In the genomic region with DNA sequence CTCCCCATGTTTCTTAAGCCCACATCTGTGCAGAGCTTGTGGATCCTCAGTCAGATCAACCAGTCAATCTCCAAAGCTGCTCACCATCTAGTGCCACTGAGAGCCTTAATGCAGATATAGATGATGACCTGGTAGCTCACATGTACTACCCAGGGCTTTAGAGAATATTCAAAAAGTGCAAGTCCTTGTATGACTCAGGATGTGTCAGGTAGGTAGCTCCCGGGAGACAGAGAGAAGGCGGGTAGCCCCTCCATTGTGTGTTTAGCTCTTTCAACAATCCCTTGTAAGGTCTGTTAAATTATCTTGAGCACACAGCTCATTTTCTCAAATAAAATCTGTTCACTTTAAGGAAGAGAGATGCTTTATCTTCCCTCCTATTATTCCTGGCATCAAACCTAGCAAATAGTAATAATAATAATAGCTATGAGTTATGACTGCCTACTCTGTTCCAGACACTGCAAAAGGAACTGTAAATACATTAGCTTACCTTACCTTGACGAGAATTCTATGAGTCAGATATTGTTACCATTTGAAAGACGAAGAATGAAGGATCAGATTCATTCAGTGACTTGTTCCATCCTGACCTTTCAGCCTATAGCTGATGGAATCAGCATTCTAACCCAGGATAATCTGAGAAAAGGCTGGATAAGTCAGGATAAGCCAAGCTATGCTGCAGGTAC, we compare ENCODE assay signal across 10 cellular contexts. TPM values are rescaled to one million over a fixed set of nuclear protein-coding genes. Genes with fewer than 3 reads are reported as not detected.
DNase-seq lines count a peak whose midpoint lies in the region; ATAC-seq, FAIRE-seq and TF ChIP-seq lines count a peak whose summit lies in the region.
"Had no signal": no experiment of that assay in that cellular context is flagged by ENCODE, and none has a peak within 500 bp of the region (broad histone marks: within the 10 kb centered on the region; RNA-seq: fewer than 3 reads in every experiment).

No MANE protein-coding gene starts in this region.

- H4K20me1 ChIP-seq in mammary epithelial cell (ENCODE audit: insufficient read depth, low read length): no peaks in the 10 kb centered on the region

- peak overlapping the region; percentile 29 for H3K27ac ChIP-seq in mammary epithelial cell (ENCODE audit: insufficient read depth, low read depth, low read length)
- H3K27ac ChIP-seq: uterus had no signal

- in situ Hi-C loops in mammary epithelial cell (cut with MboI; ENCODE audit: low sequenced_read_pairs in 2 of 2): no loop called here

- H3K9ac ChIP-seq in mammary epithelial cell (ENCODE audit: insufficient read depth, low read length): no peak overlapping the region

- peak; percentile 88 for FAIRE-seq in GM12891 (lab: Jason Lieb, UNC)

- CTCF ChIA-PET in mammary epithelial cell (lab: Charles Lee; ENCODE audit: low non-redundant PET): no interaction called here

- ATAC-seq in GM19397 (IDR thresholded peaks at IDR 0.05; ENCODE audit: unreplicated experiment) (peak; percentile 36), HG03135 (IDR thresholded peaks at IDR 0.05; ENCODE audit: unreplicated experiment) (peak; percentile 58)

- no peaks in the 10 kb centered on the region for H3K27me3 ChIP-seq in mammary epithelial cell (ENCODE audit: insufficient read depth, low read length)
- H3K27me3 ChIP-seq: uterus had no signal

- dilution Hi-C loops in mammary epithelial cell (cut with HindIII; ENCODE audit: low sequenced_read_pairs): no loop called here

- no peaks in the 10 kb centered on the region for H3K79me2 ChIP-seq in mammary epithelial cell (ENCODE audit: insufficient read depth, low read length)

- TF ChIP-seq CTCF in mammary epithelial cell (conservative IDR thresholded peaks at IDR 0.05 in 1 of 2, IDR thresholded peaks at IDR 0.05 in 1 of 2; ENCODE audit: extremely low read depth in 1 of 2, insufficient read depth in 1 of 2, low read depth in 1 of 2, low read length in 2 of 2): no peak

- intact Hi-C loops in mammary epithelial cell (cut with micrococcal nuclease): loop anchor here (5.0 kb wide), 1 partner anchor 386 kb away; no protein-coding TSS in a partner anchor

- H3K4me1 ChIP-seq in mammary epithelial cell (ENCODE audit: insufficient read depth, low read length): peaks cover 24% of the 10 kb centered on the region
- H3K4me1 ChIP-seq: uterus had no signal

- TF ChIP-seq POLR2A in GM12891 (IDR thresholded peaks at IDR 0.05; ENCODE audit: low read depth, low read length): peak; percentile 18; the same call in 1 of the 2 replicates

- no TSS peak for BruUV-seq in mammary epithelial cell (replicated peaks; lab: Mats Ljungman, UMichigan)

- H3K4me3 ChIP-seq in mammary epithelial cell (replicated peaks in 1 of 3; ENCODE audit: insufficient read depth in 1 of 3, low read depth in 2 of 3, low read length in 3 of 3): no peak overlapping the region
- H3K4me3 ChIP-seq: uterus had no signal

- WGBS in mammary epithelial cell (ENCODE audit: low coverage, missing lambda C conversion rate): 5% methylated on average over 4 of the region's 4 CpGs

- peak overlapping the region; percentile 38 for H2AFZ ChIP-seq in mammary epithelial cell (ENCODE audit: low read depth, low read length)

- DNase-seq in GM12891 (ENCODE audit: insufficient read length, low spot score) (peak; percentile 23), mammary epithelial cell (peak; percentile 81), NCI-H345 treated with DMSO at 0.1 percent for 48 hours (lab: John Stamatoyannopoulos, UW; ENCODE audit: unreplicated experiment) (no peak), A172 (ENCODE audit: low spot score) (no peak), LoVo (ENCODE audit: low spot score) (no peak), NCI-H1930 (lab: John Stamatoyannopoulos, UW) (no peak)
- DNase-seq: NCI-H187 treated with DMSO at 0.1 percent for 48 hours had no signal

- peak overlapping the region; percentile 48 for H3K4me2 ChIP-seq in mammary epithelial cell (ENCODE audit: insufficient read depth, low read depth, low read length)

- no peaks in the 10 kb centered on the region for H3K9me3 ChIP-seq in mammary epithelial cell (replicated peaks; ENCODE audit: insufficient read depth, low read length)
- H3K9me3 ChIP-seq: uterus had no signal

- H3K36me3 ChIP-seq in mammary epithelial cell (ENCODE audit: insufficient read depth, low read length): no peaks in the 10 kb centered on the region
- H3K36me3 ChIP-seq: uterus had no signal

TF ChIP-seq in GM12891, 5 proteins besides CTCF, POLR2A, EP300 and RAD21:
- TF ChIP-seq POLR2AphosphoS5 (IDR thresholded peaks at IDR 0.05; ENCODE audit: low read depth, low read length): no peak
- 0 out of 2 replicates have a peak, but pooled peaks have one; percentile 27 for TF ChIP-seq POU2F2 (IDR thresholded peaks at IDR 0.05; ENCODE audit: low read depth, low read length)

RNA-seq across cellular contexts. Expression of gene CCND2, which starts 57.6 kb away (rescaled TPM):
- 64.3 TPM for polyA plus RNA-seq in GM12891 (2012; ENCODE audit: low read depth, missing spikeins)
- total RNA-seq in mammary epithelial cell: 100 to 1,000 TPM; 483 to 932 TPM
- 234 TPM for polyA plus RNA-seq in mammary epithelial cell
- polyA minus RNA-seq in mammary epithelial cell: 991 TPM
- not detected in 2 replicates for total RNA-seq in A172 (2014; rRNA removed; shearing (Covaris generic))

Comparison
In these comparisons a context has a peak if more than half of its experiments do, and no peak if none do; other contexts are left out.
1. DNase-seq: peak in GM12891 (single experiment) and mammary epithelial cell (single experiment); none in NCI-H345 treated with DMSO at 0.1 percent for 48 hours (single experiment), A172 (single experiment), LoVo (single experiment) and NCI-H1930 (0 of 2).
2. RNA of gene CCND2, which starts 57.6 kb away (total RNA-seq): 483 to 932 TPM in mammary epithelial cell; not detected in A172; every median in the first group is over 100 times any median in the second.